8 cellular contexts compared by ENCODE assay signal in the genomic region with DNA sequence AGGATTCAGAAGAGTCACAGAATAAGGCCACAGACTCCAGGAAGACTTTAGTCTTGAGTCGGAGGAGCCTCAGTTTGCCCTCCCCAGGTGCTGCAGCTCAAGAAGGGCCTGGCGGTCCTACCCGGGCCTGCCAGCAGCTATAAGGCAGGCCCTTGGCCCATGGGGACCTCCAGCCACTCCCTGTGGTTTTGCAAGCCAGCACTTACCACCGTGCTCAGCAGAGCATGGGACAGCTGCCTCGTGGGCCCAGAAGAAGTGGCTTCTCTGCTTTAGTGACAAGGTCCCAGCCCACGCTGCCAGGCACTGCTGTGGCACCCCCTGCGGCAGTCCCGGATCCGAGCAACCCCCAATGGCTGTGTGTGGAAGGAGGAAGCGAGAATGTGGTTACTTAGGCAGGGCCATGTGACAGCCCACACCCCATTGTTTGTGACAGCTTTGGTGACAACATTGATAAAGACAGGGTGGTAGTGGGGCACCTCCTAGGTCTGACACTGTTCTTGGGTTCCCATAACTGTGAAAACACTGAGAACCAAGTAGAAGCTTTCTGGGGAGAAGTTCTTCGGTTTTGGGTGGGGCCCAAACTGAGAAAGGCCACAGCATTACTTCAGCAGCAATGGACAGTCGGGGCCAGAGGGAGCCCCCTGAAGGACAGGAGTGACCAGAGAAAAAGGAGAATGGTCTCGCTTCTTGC. TPM values are rescaled to one million over a fixed set of nuclear protein-coding genes. Genes with fewer than 3 reads are reported as not detected.
DNase-seq lines count a peak whose midpoint lies in the region; ATAC-seq, FAIRE-seq and TF ChIP-seq lines count a peak whose summit lies in the region.

A gene with protein sequence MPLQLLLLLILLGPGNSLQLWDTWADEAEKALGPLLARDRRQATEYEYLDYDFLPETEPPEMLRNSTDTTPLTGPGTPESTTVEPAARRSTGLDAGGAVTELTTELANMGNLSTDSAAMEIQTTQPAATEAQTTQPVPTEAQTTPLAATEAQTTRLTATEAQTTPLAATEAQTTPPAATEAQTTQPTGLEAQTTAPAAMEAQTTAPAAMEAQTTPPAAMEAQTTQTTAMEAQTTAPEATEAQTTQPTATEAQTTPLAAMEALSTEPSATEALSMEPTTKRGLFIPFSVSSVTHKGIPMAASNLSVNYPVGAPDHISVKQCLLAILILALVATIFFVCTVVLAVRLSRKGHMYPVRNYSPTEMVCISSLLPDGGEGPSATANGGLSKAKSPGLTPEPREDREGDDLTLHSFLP (minus strand): TSS at position 361 of the 691 bp plus-strand sequence. CDS start 9,587 bp downstream, outside the sequence.

- no peaks in the 10 kb centered on the region for H3K9me3 ChIP-seq in heart right ventricle

- H3K27ac Mint-ChIP-seq in activated CD8-positive, alpha-beta memory T cell treated with anti-CD3 and anti-CD28 coated beads, Interleukin-2, amount 10 ng/mL, durations not matched to agents 7 days and 5 days = peak within 1 kb of the TSS; percentile 100
- no peak within 1 kb of the TSS for H3K27ac Mint-ChIP-seq in type B pancreatic cell

- H3K4me3 ChIP-seq in GM06990 (replicated peaks; ENCODE audit: low read depth, low read length) = peak within 1 kb of the TSS; percentile 42
- peak within 1 kb of the TSS in 8 of 10 donors; percentile 7 to 65 (median 20) for H3K4me3 ChIP-seq in heart right ventricle

- peaks cover 59% of the 10 kb centered on the region for H3K4me1 Mint-ChIP-seq in activated CD8-positive, alpha-beta memory T cell treated with anti-CD3 and anti-CD28 coated beads, Interleukin-2, amount 10 ng/mL, durations not matched to agents 7 days and 5 days
- H3K4me1 Mint-ChIP-seq in type B pancreatic cell (ENCODE audit: unreplicated experiment) = peaks cover 47% of the 10 kb centered on the region

- H3K27me3 ChIP-seq in GM06990 (replicated peaks; ENCODE audit: control insufficient read depth, insufficient read depth, low read length) = no peaks in the 10 kb centered on the region
- H3K27me3 ChIP-seq in heart right ventricle = no peaks in the 10 kb centered on the region

- H3K27ac ChIP-seq in heart right ventricle = peak within 1 kb of the TSS in 7 of 10 donors; percentile 10 to 93 (median 30)

- no peaks in the 10 kb centered on the region for H3K9me3 Mint-ChIP-seq in activated CD8-positive, alpha-beta memory T cell treated with anti-CD3 and anti-CD28 coated beads, Interleukin-2, amount 10 ng/mL, durations not matched to agents 7 days and 5 days (ENCODE audit: low read depth)
- no peaks in the 10 kb centered on the region for H3K9me3 Mint-ChIP-seq in type B pancreatic cell

- H3K36me3 Mint-ChIP-seq in activated CD8-positive, alpha-beta memory T cell treated with anti-CD3 and anti-CD28 coated beads, Interleukin-2, amount 10 ng/mL, durations not matched to agents 7 days and 5 days = peaks cover 40% of the 10 kb centered on the region
- H3K36me3 Mint-ChIP-seq in type B pancreatic cell = no peaks in the 10 kb centered on the region

- ATAC-seq in GM21737 (IDR thresholded peaks at IDR 0.05; ENCODE audit: unreplicated experiment) = peak; percentile 52
- ATAC-seq in activated CD8-positive, alpha-beta memory T cell treated with anti-CD3 and anti-CD28 coated beads, Interleukin-2, amount 10 ng/mL, durations not matched to agents 7 days and 5 days = peak; percentile 53
- ATAC-seq in heart right ventricle = peak; percentile 22 to 67 (median 44)

- no peak for FAIRE-seq in frontal cortex (lab: Jason Lieb, UNC)

- WGBS in heart right ventricle, 2 donors = 73 to 74% methylated on average over 13 of the region's 13 CpGs

- H3K36me3 ChIP-seq in GM06990 (ENCODE audit: control insufficient read depth, insufficient read depth, low read length) (peaks cover 2% of the 10 kb centered on the region), heart right ventricle (no peaks in the 10 kb centered on the region)

- intact Hi-C loops in heart right ventricle (cut with DNase I) = no loop called here

- TF ChIP-seq CTCF in GM06990 (IDR thresholded peaks at IDR 0.05; ENCODE audit: insufficient read depth, low read length, poor library complexity, severe bottlenecking) (peak; percentile 25), heart right ventricle (IDR thresholded peaks at IDR 0.05) (peak in 1 of 9 donors; percentile 13), type B pancreatic cell (conservative IDR thresholded peaks at IDR 0.05) (no peak)

- no peaks in the 10 kb centered on the region for H3K27me3 Mint-ChIP-seq in activated CD8-positive, alpha-beta memory T cell treated with anti-CD3 and anti-CD28 coated beads, Interleukin-2, amount 10 ng/mL, durations not matched to agents 7 days and 5 days
- no peaks in the 10 kb centered on the region for H3K27me3 Mint-ChIP-seq in type B pancreatic cell

- peak; percentile 94 for DNase-seq in GM06990 (ENCODE audit: extremely low read depth, insufficient read length)
- peak; percentile 98 for DNase-seq in MV-4-11 (lab: John Stamatoyannopoulos, UW)
- peak; percentile 95 for DNase-seq in activated CD8-positive, alpha-beta memory T cell treated with anti-CD3 and anti-CD28 coated beads, Interleukin-2, amount 10 ng/mL, durations not matched to agents 7 days and 5 days
- peak; percentile 56 to 60 for DNase-seq in heart right ventricle
- peak; percentile 67 to 85 for DNase-seq in stimulated activated CD4-positive, alpha-beta T cell treated with anti-CD3 and anti-CD28 coated beads, Interleukin-4, amount 100 ng/mL, for 4 hours
- no peak for DNase-seq in frontal cortex (ENCODE audit: low spot score in 2 of 2)
- DNase-seq in type B pancreatic cell (ENCODE audit: extremely low spot score, unreplicated experiment) = no peak

- CTCF ChIA-PET in activated CD8-positive, alpha-beta memory T cell treated with anti-CD3 and anti-CD28 coated beads, Interleukin-2, amount 10 ng/mL, durations not matched to agents 7 days and 5 days (lab: Charles Lee) = interaction anchor here (0.6 to 10.4 kb wide), 12 partner anchors 11 to 223 kb away, joined by 3 to 166 read pairs (median 8); partner anchors contain the start of genes ISCU and SSH1

- H3K4me1 ChIP-seq in heart right ventricle = peaks cover 11 to 79% (median 34%) of the 10 kb centered on the region in 9 donors

- peak within 1 kb of the TSS; percentile 100 for H3K4me3 Mint-ChIP-seq in activated CD8-positive, alpha-beta memory T cell treated with anti-CD3 and anti-CD28 coated beads, Interleukin-2, amount 10 ng/mL, durations not matched to agents 7 days and 5 days
- H3K4me3 Mint-ChIP-seq in type B pancreatic cell = no peak within 1 kb of the TSS

RNA-seq across cellular contexts. Expression of the gene that starts here (rescaled TPM):
- 100 to 1,000 TPM; 148 to 184 TPM for total RNA-seq in activated CD8-positive, alpha-beta memory T cell treated with anti-CD3 and anti-CD28 coated beads, Interleukin-2, amount 10 ng/mL, durations not matched to agents 7 days and 5 days
- total RNA-seq in heart right ventricle (10 to 100 TPM in 1 of 10 donors, 1 to 10 TPM in 9; 1.5 to 17.6 (median 2.4) TPM), frontal cortex (1.2 TPM), type B pancreatic cell (ENCODE audit: low replicate concordance) (0.31 and 0.48 TPM in 2 replicates)
- 1 to 10 TPM in 1 of 2 donors, under 1 TPM in 1; 0.88 to 3.9 TPM for polyA plus RNA-seq in heart right ventricle

Comparison
In these comparisons a context has a peak if more than half of its experiments do, and no peak if none do; other contexts are left out.
1. RNA of the gene that starts here (total RNA-seq): 148 to 184 TPM in activated CD8-positive, alpha-beta memory T cell treated with anti-CD3 and anti-CD28 coated beads, Interleukin-2, amount 10 ng/mL, durations not matched to agents 7 days and 5 days; 1.5 to 17.6 TPM in heart right ventricle, 1.2 TPM in frontal cortex (single experiment) and 0.31 to 0.48 TPM in type B pancreatic cell; every median in the first group is over 4 times any median in the second.
2. DNase-seq: peak in GM06990 (single experiment), MV-4-11 (single experiment), activated CD8-positive, alpha-beta memory T cell treated with anti-CD3 and anti-CD28 coated beads, Interleukin-2, amount 10 ng/mL, durations not matched to agents 7 days and 5 days (single experiment), heart right ventricle (2 of 2) and stimulated activated CD4-positive, alpha-beta T cell treated with anti-CD3 and anti-CD28 coated beads, Interleukin-4, amount 100 ng/mL, for 4 hours (2 of 2); none in frontal cortex (0 of 2) and type B pancreatic cell (single experiment).
3. Peak in every context shown above with its lines, with median percentiles within 50 percentile points of each other: ATAC-seq.